17 cellular contexts compared by ENCODE assay signal in the genomic region with DNA sequence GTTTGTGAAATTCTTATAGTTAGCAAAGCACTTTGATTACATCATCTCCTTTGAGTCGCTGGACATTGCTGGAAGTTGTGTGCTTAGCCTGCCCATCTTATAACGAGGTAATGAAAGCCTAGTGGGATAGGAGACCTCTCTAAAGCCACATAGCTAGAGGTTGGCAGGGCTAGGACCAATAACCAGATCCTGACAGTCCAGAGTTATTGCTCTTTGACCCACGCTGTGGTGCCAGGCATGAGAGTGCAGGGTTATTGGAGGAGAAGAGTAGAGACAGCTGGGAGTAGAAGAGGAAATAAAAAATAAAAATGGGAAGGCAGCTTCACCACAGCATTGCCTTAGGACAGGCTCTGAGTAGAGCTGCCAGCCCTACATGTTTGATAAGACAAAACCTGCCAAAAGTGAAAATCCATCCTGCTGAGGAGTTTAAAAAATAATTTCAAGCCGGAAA.
DNase-seq lines count a peak whose midpoint lies in the region; ATAC-seq and TF ChIP-seq lines count a peak whose summit lies in the region.
"Had no signal": no experiment of that assay in that cellular context is flagged by ENCODE, and none has a peak within 500 bp of the region (broad histone marks: within the 10 kb centered on the region; RNA-seq: fewer than 3 reads in every experiment).

No MANE protein-coding gene starts in this region.

- H3K9me3 Mint-ChIP-seq in brain = peaks cover 0 to 2% (median 0%) of the 10 kb centered on the region in 5 experiments
- H3K9me3 Mint-ChIP-seq: activated B cell treated with CpG ODN at 0.5 μM for 24 hours; CD8-positive, alpha-beta T cell; HFFc6 had no signal

- intact Hi-C loops in right lobe of liver (cut with DNase I) (no loop called here), upper lobe of right lung (cut with DNase I) (no loop called here)

- H3K36me3 Mint-ChIP-seq in brain = no peaks in the 10 kb centered on the region
- H3K36me3 Mint-ChIP-seq: CD8-positive, alpha-beta T cell had no signal

- H3K27ac Mint-ChIP-seq in brain = peak overlapping the region in 3 of 5 experiments; percentile 31 to 54 (median 51)
- H3K27ac Mint-ChIP-seq: activated B cell treated with CpG ODN at 0.5 μM for 24 hours; CD8-positive, alpha-beta T cell; HFFc6; naive B cell had no signal

- no peaks in the 10 kb centered on the region for H3K9me3 ChIP-seq in right lobe of liver
- H3K9me3 ChIP-seq in upper lobe of right lung = no peaks in the 10 kb centered on the region
- H3K9me3 ChIP-seq: psoas muscle, transverse colon had no signal

- TF ChIP-seq POLR2A in right lobe of liver (IDR thresholded peaks at IDR 0.05) = no peak

- H3K27me3 Mint-ChIP-seq in brain = peaks cover 13% of the 10 kb centered on the region

- H3K27ac ChIP-seq in right lobe of liver (no peak overlapping the region), upper lobe of right lung (peak overlapping the region; percentile 60)
- H3K27ac ChIP-seq: psoas muscle had no signal

- peaks cover 22% of the 10 kb centered on the region for H3K4me1 Mint-ChIP-seq in brain

- no peak overlapping the region for H3K4me3 Mint-ChIP-seq in brain
- H3K4me3 Mint-ChIP-seq: activated B cell treated with CpG ODN at 0.5 μM for 24 hours; CD8-positive, alpha-beta T cell; HFFc6; naive B cell had no signal

- H3K27me3 ChIP-seq in right lobe of liver (no peaks in the 10 kb centered on the region), upper lobe of right lung (no peaks in the 10 kb centered on the region)
- H3K27me3 ChIP-seq: transverse colon had no signal

- ATAC-seq in right lobe of liver = peak; percentile 68 to 91 (median 72)
- peak; percentile 79 for ATAC-seq in upper lobe of right lung
- no peak for ATAC-seq in GM21447 (IDR thresholded peaks at IDR 0.05; ENCODE audit: unreplicated experiment)
- ATAC-seq: CD8-positive, alpha-beta T cell; GM12878 had no signal

- H3K4me1 ChIP-seq in right lobe of liver (no peaks in the 10 kb centered on the region), upper lobe of right lung (peaks cover 10% of the 10 kb centered on the region)
- H3K4me1 ChIP-seq: psoas muscle, transverse colon had no signal

- H3K4me3 ChIP-seq in right lobe of liver (no peak overlapping the region), upper lobe of right lung (peak overlapping the region; percentile 2)
- H3K4me3 ChIP-seq: GM12878, psoas muscle, transverse colon had no signal

- DNase-seq in MV-4-11 (lab: John Stamatoyannopoulos, UW) (peak; percentile 95), right lobe of liver (peak in 2 of 3 donors; percentile 26 to 53), upper lobe of right lung (no peak), NCI-H1417 treated with DMSO at 0.1 percent for 48 hours (lab: John Stamatoyannopoulos, UW) (no peak), GM19240 (ENCODE audit: insufficient read length, low spot score) (no peak)
- DNase-seq: activated B cell treated with CpG ODN at 0.5 μM for 24 hours; activated naive CD4-positive, alpha-beta T cell; CD8-positive, alpha-beta T cell; HFFc6; islet precursor cell; naive B cell; psoas muscle; stimulated activated CD4-positive, alpha-beta T cell treated with anti-CD3 and anti-CD28 coated beads, Interleukin-2, amount 100 ng/mL, for 48 hours; transverse colon had no signal

- WGBS in right lobe of liver (ENCODE audit: insufficient coverage, low coverage, low lambda C conversion rate, missing lambda C conversion rate) = 23% methylated on average over 3 of the region's 4 CpGs

- TF ChIP-seq CTCF in brain (conservative IDR thresholded peaks at IDR 0.05) (no peak), right lobe of liver (IDR thresholded peaks at IDR 0.05) (no peak), upper lobe of right lung (IDR thresholded peaks at IDR 0.05) (no peak)

- H3K36me3 ChIP-seq in right lobe of liver (no peaks in the 10 kb centered on the region), upper lobe of right lung (no peaks in the 10 kb centered on the region)
- H3K36me3 ChIP-seq: transverse colon had no signal

Comparison
In these comparisons a context has a peak if more than half of its experiments do, and no peak if none do; other contexts are left out.
1. DNase-seq: peak in MV-4-11 (single experiment) and right lobe of liver (2 of 3); none in upper lobe of right lung (single experiment), NCI-H1417 treated with DMSO at 0.1 percent for 48 hours (single experiment) and GM19240 (single experiment).